ENCODE assay signal across 20 cellular contexts in genomic region chr9:89890326-89890980, GRCh38.
"Had no signal": no experiment of that assay in that cellular context is flagged by ENCODE, and none has a peak within 500 bp of the region (broad histone marks: within the 10 kb centered on the region; RNA-seq: fewer than 3 reads in every experiment).

No MANE protein-coding gene starts in this region.

- ATAC-seq: activated T-cell treated with anti-CD3 and anti-CD28 coated beads, Interleukin-2, amount 50 U/mL, for 4 hours; WTC11 had no signal

- H3K9me3 Mint-ChIP-seq: activated naive CD4-positive, alpha-beta T cell treated with anti-CD3 and anti-CD28 coated beads for 36 hours; activated naive CD8-positive, alpha-beta T cell treated with anti-CD3 and anti-CD28 coated beads, Interleukin-2, amount 10 ng/mL, durations not matched to agents 7 days and 5 days; activated T-cell treated with anti-CD3 and anti-CD28 coated beads, Interleukin-2, amount 50 U/mL, for 4 hours; activated T-helper 2 cell treated with anti-CD3 and anti-CD28 coated beads, Interferon-gamma antibody, Interleukin-2, Interleukin-4, amounts not matched to agents 10 μg/mL and 5 μg/mL and 100 μg/mL, durations not matched to agents 14 hours and 24 hours and 36 hours; central memory CD8-positive, alpha-beta T cell; nephron progenitor cell had no signal

- H3K4me3 Mint-ChIP-seq: activated naive CD4-positive, alpha-beta T cell treated with anti-CD3 and anti-CD28 coated beads for 36 hours; activated naive CD8-positive, alpha-beta T cell treated with anti-CD3 and anti-CD28 coated beads, Interleukin-2, amount 10 ng/mL, durations not matched to agents 7 days and 5 days; activated T-cell treated with anti-CD3 and anti-CD28 coated beads, Interleukin-2, amount 50 U/mL, for 4 hours; central memory CD8-positive, alpha-beta T cell; nephron progenitor cell; WTC11 had no signal

- H3K36me3 ChIP-seq: breast epithelium, colonic mucosa, heart right ventricle, left lung, tibial nerve, vagina had no signal

- H3K27me3 ChIP-seq: breast epithelium, colonic mucosa, dorsolateral prefrontal cortex, heart right ventricle, left lung, tibial nerve, vagina had no signal

- H3K27ac Mint-ChIP-seq: activated naive CD4-positive, alpha-beta T cell treated with anti-CD3 and anti-CD28 coated beads for 36 hours; activated naive CD8-positive, alpha-beta T cell treated with anti-CD3 and anti-CD28 coated beads, Interleukin-2, amount 10 ng/mL, durations not matched to agents 7 days and 5 days; activated T-helper 2 cell treated with anti-CD3 and anti-CD28 coated beads, Interferon-gamma antibody, Interleukin-2, Interleukin-4, amounts not matched to agents 10 μg/mL and 5 μg/mL and 100 μg/mL, durations not matched to agents 14 hours and 24 hours and 36 hours; nephron progenitor cell; WTC11 had no signal

- DNase-seq: activated CD8-positive, alpha-beta memory T cell treated with anti-CD3 and anti-CD28 coated beads, Interleukin-2, amount 50 U/mL, for 48 hours; activated naive CD4-positive, alpha-beta T cell treated with anti-CD3 and anti-CD28 coated beads for 36 hours; activated naive CD8-positive, alpha-beta T cell treated with anti-CD3 and anti-CD28 coated beads, Interleukin-2, amount 10 ng/mL, durations not matched to agents 7 days and 5 days; activated T-cell treated with anti-CD3 and anti-CD28 coated beads, Interleukin-2, amount 50 U/mL, for 4 hours; amniotic stem cell; colonic mucosa; heart right ventricle; mammary epithelial cell; nephron progenitor cell; stimulated activated CD4-positive, alpha-beta T cell treated with anti-CD3 and anti-CD28 coated beads, Interleukin-4, amount 100 ng/mL, for 1 hour; stimulated activated naive CD4-positive, alpha-beta T cell treated with Interleukin-2 at 50 U/mL for 16 hours; T-helper 1 cell had no signal

- H3K36me3 Mint-ChIP-seq: activated naive CD8-positive, alpha-beta T cell treated with anti-CD3 and anti-CD28 coated beads, Interleukin-2, amount 10 ng/mL, durations not matched to agents 7 days and 5 days had no signal

- H3K4me1 ChIP-seq: colonic mucosa had no signal

- H3K4me3 ChIP-seq: breast epithelium, colonic mucosa, dorsolateral prefrontal cortex, heart right ventricle, left lung, tibial nerve, vagina had no signal

- H3K9me3 ChIP-seq: breast epithelium, colonic mucosa, heart right ventricle, left lung, tibial nerve, vagina had no signal

- H3K4me1 Mint-ChIP-seq: activated naive CD8-positive, alpha-beta T cell treated with anti-CD3 and anti-CD28 coated beads, Interleukin-2, amount 10 ng/mL, durations not matched to agents 7 days and 5 days; central memory CD8-positive, alpha-beta T cell; nephron progenitor cell had no signal

- H3K27ac ChIP-seq: colonic mucosa had no signal
